2 cellular contexts compared by ENCODE assay signal in genomic region chr22:24459911-24460310, GRCh38.
TF ChIP-seq lines count a peak whose summit lies in the region.

No MANE protein-coding gene starts in this region.

TF ChIP-seq in SK-N-SH, 30 proteins besides CTCF, POLR2A, EP300 and RAD21 (continued from another document):
- TF ChIP-seq USF2 (IDR thresholded peaks at IDR 0.05; ENCODE audit: borderline replicate concordance, low read depth, low read length): no peak
- TF ChIP-seq CHD2 (IDR thresholded peaks at IDR 0.05; ENCODE audit: low read length, partially characterized antibody): no peak
- no peak for TF ChIP-seq NRF1 (IDR thresholded peaks at IDR 0.05; ENCODE audit: low read depth, low read length)
- no peak for TF ChIP-seq USF1 (IDR thresholded peaks at IDR 0.05; ENCODE audit: borderline replicate concordance, low read depth)

TF ChIP-seq in SK-N-SH treated with all-trans-retinoic acid at 6 μM for 48 hours, 23 proteins besides CTCF, POLR2A, EP300 and RAD21 (continued from another document):
- TF ChIP-seq RARB (CRISPR knock-in tag; IDR thresholded peaks at IDR 0.05) (no peak), PATZ1 (CRISPR knock-in tag; IDR thresholded peaks at IDR 0.05; ENCODE audit: borderline replicate concordance) (no peak), CSDC2 (CRISPR knock-in tag; IDR thresholded peaks at IDR 0.05) (no peak), BACH2 (CRISPR knock-in tag; IDR thresholded peaks at IDR 0.05; ENCODE audit: borderline replicate concordance) (no peak)
